In genomic region chr15:62262305-62262941, GRCh38 we compare ENCODE assay signal across 1 cellular context.
TF ChIP-seq lines count a peak whose summit lies in the region.

No MANE protein-coding gene starts in this region.

TF ChIP-seq in SK-N-SH treated with all-trans-retinoic acid at 6 μM for 48 hours, 23 proteins besides CTCF, POLR2A, EP300 and RAD21 (continued from another document):
- TF ChIP-seq, protein P1, sequence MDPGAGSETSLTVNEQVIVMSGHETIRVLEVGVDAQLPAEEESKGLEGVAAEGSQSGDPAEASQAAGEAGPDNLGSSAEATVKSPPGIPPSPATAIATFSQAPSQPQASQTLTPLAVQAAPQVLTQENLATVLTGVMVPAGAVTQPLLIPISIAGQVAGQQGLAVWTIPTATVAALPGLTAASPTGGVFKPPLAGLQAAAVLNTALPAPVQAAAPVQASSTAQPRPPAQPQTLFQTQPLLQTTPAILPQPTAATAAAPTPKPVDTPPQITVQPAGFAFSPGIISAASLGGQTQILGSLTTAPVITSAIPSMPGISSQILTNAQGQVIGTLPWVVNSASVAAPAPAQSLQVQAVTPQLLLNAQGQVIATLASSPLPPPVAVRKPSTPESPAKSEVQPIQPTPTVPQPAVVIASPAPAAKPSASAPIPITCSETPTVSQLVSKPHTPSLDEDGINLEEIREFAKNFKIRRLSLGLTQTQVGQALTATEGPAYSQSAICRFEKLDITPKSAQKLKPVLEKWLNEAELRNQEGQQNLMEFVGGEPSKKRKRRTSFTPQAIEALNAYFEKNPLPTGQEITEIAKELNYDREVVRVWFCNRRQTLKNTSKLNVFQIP (CRISPR knock-in tag; IDR thresholded peaks at IDR 0.05; ENCODE audit: borderline replicate concordance, low read depth), result no peak
- no peak for TF ChIP-seq ZFP3 (CRISPR knock-in tag; IDR thresholded peaks at IDR 0.05)
- TF ChIP-seq ARNTL (CRISPR knock-in tag; IDR thresholded peaks at IDR 0.05; ENCODE audit: borderline replicate concordance, low read depth), result no peak
- TF ChIP-seq BACH2 (CRISPR knock-in tag; IDR thresholded peaks at IDR 0.05; ENCODE audit: borderline replicate concordance), result no peak
